Comparison of ENCODE assay signal across 8 cellular contexts in genomic region chr15:98649621-98649995, GRCh38. TPM values are rescaled to one million over a fixed set of nuclear protein-coding genes. Genes with fewer than 3 reads are reported as not detected.
DNase-seq lines count a peak whose midpoint lies in the region; ATAC-seq and TF ChIP-seq lines count a peak whose summit lies in the region.

No MANE protein-coding gene starts in this region.

- peaks cover 25% of the 10 kb centered on the region for H3K4me1 Mint-ChIP-seq in glutamatergic neuron (ENCODE audit: low read depth, unreplicated experiment)

- peaks cover 6% of the 10 kb centered on the region for H3K27me3 Mint-ChIP-seq in glutamatergic neuron (ENCODE audit: unreplicated experiment)

- H3K27ac Mint-ChIP-seq in glutamatergic neuron (ENCODE audit: unreplicated experiment): no peak overlapping the region

- H3K4me3 Mint-ChIP-seq in glutamatergic neuron (ENCODE audit: unreplicated experiment): peak overlapping the region; percentile 71

- intact Hi-C loops in posterior cingulate gyrus (cut with DNase I): loop anchor here (2.0 to 5.0 kb wide), 2 partner anchors 151 to 218 kb away; no protein-coding TSS in a partner anchor

- DNase-seq in EH (ENCODE audit: low read depth) (peak; percentile 37), NOMO-1 treated with DMSO at 0.1 percent for 48 hours (lab: John Stamatoyannopoulos, UW; ENCODE audit: unreplicated experiment) (peak; percentile 39), glutamatergic neuron (peak; percentile 57), posterior cingulate gyrus (peak in 6 of 10 donors; percentile 36 to 90 (median 65)), NCI-H128 (lab: John Stamatoyannopoulos, UW; ENCODE audit: unreplicated experiment) (no peak), NCI-H1048 (lab: John Stamatoyannopoulos, UW) (no peak)
- peak; percentile 16 to 48 (median 32) for DNase-seq in activated naive CD4-positive, alpha-beta T cell (lab: John Stamatoyannopoulos, UW)

- H3K9me3 Mint-ChIP-seq in glutamatergic neuron (ENCODE audit: unreplicated experiment): peaks cover 11% of the 10 kb centered on the region

- no peak for ATAC-seq in HG03097 (IDR thresholded peaks at IDR 0.05; ENCODE audit: low FRiP score, unreplicated experiment)

- no peak for TF ChIP-seq CTCF in glutamatergic neuron (IDR thresholded peaks at IDR 0.05; ENCODE audit: partially characterized antibody, unreplicated experiment)

- H3K36me3 Mint-ChIP-seq in glutamatergic neuron (ENCODE audit: unreplicated experiment): no peaks in the 10 kb centered on the region

RNA-seq across cellular contexts. Expression of gene IGF1R, which starts 1.3 kb away (rescaled TPM):
- 145 TPM for total RNA-seq in glutamatergic neuron (ENCODE audit: unreplicated experiment)

Comparison
In these comparisons a context has a peak if more than half of its experiments do, and no peak if none do; other contexts are left out.
1. DNase-seq: peak in EH (single experiment), NOMO-1 treated with DMSO at 0.1 percent for 48 hours (single experiment), activated naive CD4-positive, alpha-beta T cell (4 of 4), glutamatergic neuron (single experiment) and posterior cingulate gyrus (6 of 10); none in NCI-H128 (single experiment) and NCI-H1048 (single experiment).